Comparison of ENCODE assay signal across 23 cellular contexts in genomic region chr10:43980313-43980712, GRCh38.
DNase-seq lines count a peak whose midpoint lies in the region; ATAC-seq, FAIRE-seq and TF ChIP-seq lines count a peak whose summit lies in the region.
"Had no signal": no experiment of that assay in that cellular context is flagged by ENCODE, and none has a peak within 500 bp of the region (broad histone marks: within the 10 kb centered on the region; RNA-seq: fewer than 3 reads in every experiment).

No MANE protein-coding gene starts in this region.

- in situ Hi-C loops in K562 (cut with MboI), result no loop called here

- peak overlapping the region; percentile 14; the same call in 1 of the 2 replicates for H3K4me2 ChIP-seq in BLaER1
- peak overlapping the region; percentile 35; the same call in 1 of the 2 replicates for H3K4me2 ChIP-seq in K562 (ENCODE audit: insufficient read depth, low read length)

- no peak for TF ChIP-seq RAD21 in K562 (CRISPR knock-in tag; conservative IDR thresholded peaks at IDR 0.05 in 1 of 2, IDR thresholded peaks at IDR 0.05 in 1 of 2)

- H3K36me3 ChIP-seq in BLaER1 (no peaks in the 10 kb centered on the region), K562 (ENCODE audit: control insufficient read depth, insufficient read depth, low read length) (no peaks in the 10 kb centered on the region)
- H3K36me3 ChIP-seq: HAP-1, suprapubic skin had no signal

- DNase-seq in CMK (ENCODE audit: low read depth) (peak; percentile 34), K562 (ENCODE audit: extremely low read depth in 1 of 4, low spot score in 3 of 4) (peak in 1 of 4 experiments; percentile 7), mesenteric fat pad (ENCODE audit: low spot score) (peak; percentile 53), mesothelial cell of epicardium (ENCODE audit: low spot score in 2 of 2, unreplicated experiment in 2 of 2) (no peak), DMS79 (lab: John Stamatoyannopoulos, UW) (no peak)
- DNase-seq in naive thymus-derived CD8-positive, alpha-beta T cell, result no peak
- DNase-seq: hippocampal formation; KBM-7; mesendoderm; naive thymus-derived CD4-positive, alpha-beta T cell; NCI-H524 treated with DMSO at 0.1 percent for 48 hours; T-helper 9 cell had no signal

- BruUV-seq in K562 (replicated peaks; lab: Mats Ljungman, UMichigan), result no TSS peak

- no peaks in the 10 kb centered on the region for H4K20me1 ChIP-seq in BLaER1
- H4K20me1 ChIP-seq in K562 (replicated peaks; ENCODE audit: control insufficient read depth, insufficient read depth, low read length), result no peaks in the 10 kb centered on the region

- H3K9me1 ChIP-seq in K562 (ENCODE audit: control insufficient read depth, insufficient read depth, low read length), result no peaks in the 10 kb centered on the region

- TF ChIP-seq CTCF in K562 (IDR thresholded peaks at IDR 0.05 in 2 of 3, conservative IDR thresholded peaks at IDR 0.05 in 1 of 3; ENCODE audit: insufficient read depth in 2 of 3, low read depth in 1 of 3, low read length in 3 of 3) (no peak), mesothelial cell of epicardium (IDR thresholded peaks at IDR 0.05; ENCODE audit: unreplicated experiment) (no peak)

- H3K27ac Mint-ChIP-seq in mesothelial cell of epicardium, result no peak overlapping the region
- no peak overlapping the region for H3K27ac Mint-ChIP-seq in naive thymus-derived CD8-positive, alpha-beta T cell
- H3K27ac Mint-ChIP-seq: activated naive CD8-positive, alpha-beta T cell; CD8-positive, alpha-beta T cell had no signal

- POLR2A ChIA-PET in K562 (lab: Yijun Ruan, JAX), result no interaction called here
- POLR2A ChIA-PET in naive thymus-derived CD8-positive, alpha-beta T cell (lab: Charles Lee), result no interaction called here

- H3K27ac ChIP-seq in BLaER1, result no peak overlapping the region
- H3K27ac ChIP-seq in K562 (ENCODE audit: extremely low read depth, low read depth, low read length), result no peak overlapping the region
- H3K27ac ChIP-seq: parathyroid adenoma, RWPE1, suprapubic skin had no signal

- 9% methylated on average over 8 of the region's 8 CpGs for WGBS in K562 (ENCODE audit: insufficient coverage, low coverage, missing lambda C conversion rate)

- no peaks in the 10 kb centered on the region for H3K9me3 Mint-ChIP-seq in mesothelial cell of epicardium
- H3K9me3 Mint-ChIP-seq in naive thymus-derived CD8-positive, alpha-beta T cell, result no peaks in the 10 kb centered on the region
- H3K9me3 Mint-ChIP-seq: CD8-positive, alpha-beta T cell; central memory CD8-positive, alpha-beta T cell had no signal

- no peak overlapping the region for H3K4me3 Mint-ChIP-seq in mesothelial cell of epicardium
- no peak overlapping the region for H3K4me3 Mint-ChIP-seq in naive thymus-derived CD8-positive, alpha-beta T cell
- H3K4me3 Mint-ChIP-seq: activated naive CD8-positive, alpha-beta T cell; CD8-positive, alpha-beta T cell; central memory CD8-positive, alpha-beta T cell had no signal

- no peaks in the 10 kb centered on the region for H3K27me3 ChIP-seq in BLaER1
- peaks cover 0 to 13% of the 10 kb centered on the region in 2 experiments; a peak in 2 of 5 replicates for H3K27me3 ChIP-seq in K562 (ENCODE audit: control insufficient read depth in 2 of 2, insufficient read depth in 2 of 2, low read length in 2 of 2)
- H3K27me3 ChIP-seq: suprapubic skin had no signal

- H3K9me3 ChIP-seq in BLaER1 (no peaks in the 10 kb centered on the region), K562 (replicated peaks; ENCODE audit: control insufficient read depth, insufficient read depth, low read depth, low read length) (no peaks in the 10 kb centered on the region)
- H3K9me3 ChIP-seq: HAP-1, suprapubic skin had no signal

- H3K4me3 ChIP-seq in BLaER1, result no peak overlapping the region
- no peak overlapping the region for H3K4me3 ChIP-seq in K562
- H3K4me3 ChIP-seq: HAP-1, suprapubic skin had no signal

- intact Hi-C loops in K562 (cut with micrococcal nuclease), result no loop called here

- no peak for FAIRE-seq in K562 (lab: Jason Lieb, UNC)
- FAIRE-seq: astrocyte, keratinocyte had no signal

- no peaks in the 10 kb centered on the region for H3K27me3 Mint-ChIP-seq in mesothelial cell of epicardium (ENCODE audit: low read depth)
- no peaks in the 10 kb centered on the region for H3K27me3 Mint-ChIP-seq in naive thymus-derived CD8-positive, alpha-beta T cell
- H3K27me3 Mint-ChIP-seq: activated naive CD8-positive, alpha-beta T cell; central memory CD8-positive, alpha-beta T cell had no signal

- H3K4me1 ChIP-seq in BLaER1 (peaks cover 13% of the 10 kb centered on the region), K562 (replicated peaks in 1 of 2; ENCODE audit: control insufficient read depth in 2 of 2, insufficient read depth in 2 of 2, low read length in 2 of 2) (peaks cover 7 to 16% of the 10 kb centered on the region in 2 experiments; a peak in 4 of 5 replicates)
- H3K4me1 ChIP-seq: HAP-1, parathyroid adenoma, suprapubic skin had no signal

- H3K4me1 Mint-ChIP-seq in mesothelial cell of epicardium, result peaks cover 4% of the 10 kb centered on the region
- peaks cover 2 to 11% (median 6%) of the 10 kb centered on the region in 4 donors for H3K4me1 Mint-ChIP-seq in naive thymus-derived CD8-positive, alpha-beta T cell
- H3K4me1 Mint-ChIP-seq: central memory CD8-positive, alpha-beta T cell had no signal

- TF ChIP-seq EP300 in K562 (IDR thresholded peaks at IDR 0.05; ENCODE audit: low read length), result no peak

- peak; percentile 56 for ATAC-seq in K562
- no peak for ATAC-seq in naive thymus-derived CD8-positive, alpha-beta T cell
- ATAC-seq: activated CD4-positive, CD25-positive, alpha-beta regulatory T cell treated with anti-CD3 and anti-CD28 coated beads, Interleukin-2, amount 50 U/mL, for 24 hours; CD8-positive, alpha-beta T cell; naive thymus-derived CD4-positive, alpha-beta T cell had no signal

- CTCF ChIA-PET in K562 (lab: Yijun Ruan, JAX; ENCODE audit: low intra/inter-chr PET ratio), result interaction anchor here (0.6 kb wide), 1 partner anchor 560 kb away, joined by 3 read pairs; no protein-coding TSS in a partner anchor

- H3K36me3 Mint-ChIP-seq in mesothelial cell of epicardium, result no peaks in the 10 kb centered on the region
- H3K36me3 Mint-ChIP-seq in naive thymus-derived CD8-positive, alpha-beta T cell, result no peaks in the 10 kb centered on the region
- H3K36me3 Mint-ChIP-seq: activated naive CD8-positive, alpha-beta T cell; CD8-positive, alpha-beta T cell; naive thymus-derived CD4-positive, alpha-beta T cell had no signal

- H3K9ac ChIP-seq in BLaER1 (no peak overlapping the region), K562 (ENCODE audit: insufficient read depth in 1 of 2, low read depth in 2 of 2, low read length in 2 of 2) (no peak overlapping the region; a peak in 1 of 4 replicates)
- H3K9ac ChIP-seq: parathyroid adenoma had no signal

- H3K79me2 ChIP-seq in K562 (ENCODE audit: control insufficient read depth, insufficient read depth, low read length), result no peaks in the 10 kb centered on the region
- H3K79me2 ChIP-seq: parathyroid adenoma had no signal

- TF ChIP-seq POLR2A in K562 (conservative IDR thresholded peaks at IDR 0.05), result no peak

- peak overlapping the region; percentile 75 for H2AFZ ChIP-seq in K562 (ENCODE audit: low read depth, low read length)
- H2AFZ ChIP-seq: parathyroid adenoma had no signal

TF ChIP-seq in K562, 482 proteins besides CTCF, POLR2A, EP300 and RAD21:
- TF ChIP-seq RBM15 (IDR thresholded peaks at IDR 0.05; ENCODE audit: insufficient read depth, low read length) (no peak), SLC30A9 (CRISPR knock-in tag; IDR thresholded peaks at IDR 0.05) (no peak), ETV1 (tag; conservative IDR thresholded peaks at IDR 0.05; ENCODE audit: low read depth) (peak; percentile 57), GABPA (tag; conservative IDR thresholded peaks at IDR 0.05; ENCODE audit: low read depth) (peak; percentile 49), NRF1 (conservative IDR thresholded peaks at IDR 0.05 in 1 of 2, IDR thresholded peaks at IDR 0.05 in 1 of 2) (peak; percentile 12 to 43; a peak in 3 of 4 replicates), ELF1 (tag; IDR thresholded peaks at IDR 0.05) (peak; percentile 22; the same call in 1 of the 2 replicates)
TF ChIP-seq in K562: peak in this region for 4.

Comparison
In these comparisons a context has a peak if more than half of its experiments do, and no peak if none do; other contexts are left out.
1. DNase-seq: peak in CMK (single experiment) and mesenteric fat pad (single experiment); none in mesothelial cell of epicardium (0 of 2), naive thymus-derived CD8-positive, alpha-beta T cell (0 of 10) and DMS79 (single experiment).